In the genomic region with DNA sequence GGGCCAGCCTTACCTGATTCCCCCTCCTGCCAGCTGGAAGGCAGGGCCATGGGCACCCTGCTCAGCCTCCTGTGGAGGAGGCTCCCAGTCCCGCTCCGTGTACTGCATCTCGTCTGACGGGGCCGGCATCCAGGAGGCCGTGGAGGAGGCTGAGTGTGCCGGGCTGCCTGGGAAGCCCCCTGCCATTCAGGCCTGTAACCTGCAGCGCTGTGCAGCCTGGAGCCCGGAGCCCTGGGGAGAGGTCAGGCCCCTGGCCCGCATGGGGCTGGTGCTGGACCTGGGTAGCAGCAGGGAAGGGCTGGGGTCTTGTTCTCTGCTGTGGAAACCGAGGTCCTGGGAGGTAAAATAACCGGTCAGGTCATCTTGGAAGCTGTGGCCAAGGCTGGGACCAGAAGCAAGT, we compare ENCODE assay signal across 25 cellular contexts. TPM values are rescaled to one million over a fixed set of nuclear protein-coding genes. Genes with fewer than 3 reads are reported as not detected.
DNase-seq lines count a peak whose midpoint lies in the region; ATAC-seq, FAIRE-seq and TF ChIP-seq lines count a peak whose summit lies in the region.
"Had no signal": no experiment of that assay in that cellular context is flagged by ENCODE, and none has a peak within 500 bp of the region (broad histone marks: within the 10 kb centered on the region; RNA-seq: fewer than 3 reads in every experiment).

No MANE protein-coding gene starts in this region.

- no peaks in the 10 kb centered on the region for H3K79me2 ChIP-seq in HepG2 (ENCODE audit: insufficient read depth, low read length)

- no peak overlapping the region for H2BK20ac ChIP-seq in IMR-90 (ENCODE audit: low read depth, low read length)

- H3K4me1 Mint-ChIP-seq in CD14-positive monocyte = no peaks in the 10 kb centered on the region

- H3K4me3 Mint-ChIP-seq in CD14-positive monocyte = no peak overlapping the region
- H3K4me3 Mint-ChIP-seq: B cell, GM23338 had no signal

- FAIRE-seq in HepG2 (lab: Jason Lieb, UNC) = no peak
- FAIRE-seq: GM12891 had no signal

- H3K27ac ChIP-seq in IMR-90 (ENCODE audit: insufficient read depth, low read length) (no peak overlapping the region), HepG2 (ENCODE audit: extremely low read length, insufficient read depth, low read length) (no peak overlapping the region), neuronal stem cell (replicated peaks; ENCODE audit: low read length) (no peak overlapping the region)
- H3K27ac ChIP-seq: C4-2B, KMS-11, SJSA1 had no signal

- H2AFZ ChIP-seq in IMR-90 (replicated peaks; ENCODE audit: low read length, poor library complexity) (no peak overlapping the region), HepG2 (ENCODE audit: low read length) (no peak overlapping the region), neuronal stem cell (ENCODE audit: low read length) (no peak overlapping the region)
- H2AFZ ChIP-seq: GM23338 had no signal

- no peaks in the 10 kb centered on the region for H3K4me1 ChIP-seq in IMR-90 (ENCODE audit: control insufficient read depth, insufficient read depth, low read length)
- H3K4me1 ChIP-seq in HepG2 (ENCODE audit: insufficient read depth, low read length) = peaks cover 10% of the 10 kb centered on the region; the same call in 1 of the 2 replicates
- H3K4me1 ChIP-seq in neuronal stem cell (ENCODE audit: control insufficient read depth in 2 of 2, insufficient read depth in 1 of 2, low read depth in 1 of 2, low read length in 2 of 2) = peaks cover 0 to 6% of the 10 kb centered on the region in 2 donors
- H3K4me1 ChIP-seq: SJSA1 had no signal

- 85% methylated on average over 5 of the region's 12 CpGs; no CpG with 5 or more reads in 1 of the 2 experiments for WGBS in IMR-90 (ENCODE audit: extremely low coverage in 2 of 2, insufficient read length in 1 of 2), 2 experiments
- 0% methylated on average over 2 of the region's 12 CpGs for WGBS in HepG2 (ENCODE audit: low lambda C conversion rate)
- WGBS in neuronal stem cell (ENCODE audit: extremely low coverage in 2 of 2, insufficient read length in 2 of 2, insufficient replicate concordance in 1 of 2), 2 donors = no CpG with 5 or more reads among the region's 12 CpGs

- H3K27ac Mint-ChIP-seq in CD14-positive monocyte = no peak overlapping the region
- H3K27ac Mint-ChIP-seq: B cell, GM23338, IgD-negative memory B cell had no signal

- no peaks in the 10 kb centered on the region for H3K27me3 ChIP-seq in IMR-90 (ENCODE audit: control insufficient read depth, insufficient read depth, low read length)
- peaks cover 18 to 54% of the 10 kb centered on the region in 2 experiments; a peak in 4 of 5 replicates for H3K27me3 ChIP-seq in HepG2 (ENCODE audit: control insufficient read depth in 1 of 2, insufficient read depth in 2 of 2, low read length in 2 of 2)
- no peaks in the 10 kb centered on the region for H3K27me3 ChIP-seq in neuronal stem cell (ENCODE audit: control insufficient read depth in 3 of 3, insufficient read depth in 3 of 3, low read depth in 1 of 3, low read length in 3 of 3)
- H3K27me3 ChIP-seq: SJSA1 had no signal

- H3K27me3 Mint-ChIP-seq in CD14-positive monocyte (ENCODE audit: low read depth in 3 of 3) = peaks cover 0 to 4% (median 1%) of the 10 kb centered on the region in 3 donors
- H3K27me3 Mint-ChIP-seq: B cell, IgD-negative memory B cell had no signal

- no peak overlapping the region for H4K5ac ChIP-seq in IMR-90 (ENCODE audit: low read depth, low read length)

- ATAC-seq in IMR-90 (ENCODE audit: low read depth) = no peak
- ATAC-seq in HepG2 = peak; percentile 24
- ATAC-seq: GM23338, PC-3 had no signal

- H3K9ac ChIP-seq in IMR-90 (ENCODE audit: low read depth, low read length) (no peak overlapping the region), HepG2 (ENCODE audit: insufficient read depth, low read depth, low read length) (no peak overlapping the region), neuronal stem cell (ENCODE audit: low read depth, low read length, poor library complexity) (no peak overlapping the region)
- H3K9ac ChIP-seq: KMS-11 had no signal

- no peak overlapping the region for H3K23ac ChIP-seq in IMR-90 (ENCODE audit: low read depth, low read length)
- H3K23ac ChIP-seq in neuronal stem cell (ENCODE audit: low read depth, low read length, poor library complexity) = no peak overlapping the region

- H3K56ac ChIP-seq in IMR-90 (ENCODE audit: extremely low read depth, insufficient read depth, low read length) = no peak overlapping the region

- H2BK12ac ChIP-seq in neuronal stem cell (ENCODE audit: low read length) = no peak overlapping the region

- H2AK9ac ChIP-seq in IMR-90 (replicated peaks; ENCODE audit: low read depth, low read length, poor library complexity) = peak overlapping the region; percentile 50

- H2AK5ac ChIP-seq in IMR-90 (ENCODE audit: low read depth, low read length) (no peak overlapping the region), neuronal stem cell (ENCODE audit: low read depth, low read length) (peak overlapping the region; percentile 61)

- H3K18ac ChIP-seq in IMR-90 (ENCODE audit: low read depth, low read length) (no peak overlapping the region), neuronal stem cell (ENCODE audit: low read length) (no peak overlapping the region)

- H3K4me3 ChIP-seq in IMR-90 (ENCODE audit: insufficient read depth, low read depth, low read length) (no peak overlapping the region), HepG2 (replicated peaks in 1 of 3; ENCODE audit: insufficient read depth in 1 of 3, low read depth in 2 of 3, low read length in 3 of 3) (no peak overlapping the region), neuronal stem cell (ENCODE audit: low read length in 2 of 2) (no peak overlapping the region)
- H3K4me3 ChIP-seq: GM23338, SJSA1 had no signal

- H3K9me3 ChIP-seq in IMR-90 (ENCODE audit: control insufficient read depth, insufficient read depth, low read length) (no peaks in the 10 kb centered on the region), HepG2 (ENCODE audit: low read length) (no peaks in the 10 kb centered on the region), neuronal stem cell (replicated peaks in 1 of 2; ENCODE audit: control insufficient read depth in 2 of 2, insufficient read depth in 1 of 2, low read depth in 1 of 2, low read length in 2 of 2) (peaks cover 0 to 2% of the 10 kb centered on the region in 2 donors)
- H3K9me3 ChIP-seq: SJSA1 had no signal

- dilution Hi-C loops in IMR-90 (cut with HindIII; ENCODE audit: low sequenced_read_pairs, unreplicated experiment) = no loop called here

- H2BK120ac ChIP-seq in IMR-90 (ENCODE audit: low read depth, low read length) (no peak overlapping the region), neuronal stem cell (ENCODE audit: low read depth, low read length) (no peak overlapping the region)

- no peaks in the 10 kb centered on the region for H3K36me3 Mint-ChIP-seq in CD14-positive monocyte
- H3K36me3 Mint-ChIP-seq: IgD-negative memory B cell had no signal

- H3K9me1 ChIP-seq in IMR-90 (ENCODE audit: insufficient read depth, low read length) = no peaks in the 10 kb centered on the region

- no peak overlapping the region for H3K4ac ChIP-seq in IMR-90 (ENCODE audit: low read depth, low read length)
- no peak overlapping the region for H3K4ac ChIP-seq in neuronal stem cell (ENCODE audit: low read length)

- no peak overlapping the region for H3K4me2 ChIP-seq in IMR-90 (ENCODE audit: low read depth, low read length)
- H3K4me2 ChIP-seq in HepG2 (ENCODE audit: low read depth, low read length) = no peak overlapping the region
- no peak overlapping the region for H3K4me2 ChIP-seq in neuronal stem cell (ENCODE audit: insufficient read depth, low read length, poor library complexity, severe bottlenecking)
- H3K4me2 ChIP-seq: GM23338, KMS-11 had no signal

- H4K91ac ChIP-seq in IMR-90 (ENCODE audit: insufficient read depth, low read depth, low read length) = no peak overlapping the region
- H4K91ac ChIP-seq in neuronal stem cell (ENCODE audit: low read depth, low read length, poor library complexity) = no peak overlapping the region

- POLR2A ChIA-PET in IMR-90 (lab: Charles Lee; ENCODE audit: unreplicated experiment) = no interaction called here
- POLR2A ChIA-PET in HepG2 (lab: Yijun Ruan, JAX) = no interaction called here

- H4K20me1 ChIP-seq in IMR-90 (ENCODE audit: insufficient read depth, low read length) (no peaks in the 10 kb centered on the region), HepG2 (ENCODE audit: insufficient read depth, low read length) (no peaks in the 10 kb centered on the region)

- intact Hi-C loops in CD14-positive monocyte (cut with micrococcal nuclease) (no loop called here), IMR-90 (cut with micrococcal nuclease) (no loop called here), HepG2 (cut with micrococcal nuclease; ENCODE audit: unreplicated experiment) (no loop called here)

- no peaks in the 10 kb centered on the region for H3K36me3 ChIP-seq in IMR-90 (ENCODE audit: control insufficient read depth, insufficient read depth, low read length)
- H3K36me3 ChIP-seq in HepG2 (replicated peaks in 1 of 2; ENCODE audit: control insufficient read depth in 1 of 2, insufficient read depth in 2 of 2, low read length in 2 of 2) = no peaks in the 10 kb centered on the region
- peaks cover 0 to 17% of the 10 kb centered on the region in 2 donors for H3K36me3 ChIP-seq in neuronal stem cell (replicated peaks in 1 of 2; ENCODE audit: control insufficient read depth in 2 of 2, insufficient read depth in 2 of 2, low read length in 2 of 2)
- H3K36me3 ChIP-seq: SJSA1 had no signal

- H3K79me1 ChIP-seq in IMR-90 (ENCODE audit: low read depth in 1 of 2, low read length in 2 of 2) (no peaks in the 10 kb centered on the region), neuronal stem cell (ENCODE audit: low read depth, low read length) (peaks cover 6% of the 10 kb centered on the region)

- TF ChIP-seq CTCF in CD14-positive monocyte (IDR thresholded peaks at IDR 0.05) (no peak), IMR-90 (conservative IDR thresholded peaks at IDR 0.05; ENCODE audit: low read depth, low read length) (no peak), HepG2 (CRISPR knock-in tag; IDR thresholded peaks at IDR 0.05) (no peak)

- TF ChIP-seq POLR2A in IMR-90 (IDR thresholded peaks at IDR 0.05; ENCODE audit: low read depth, low read length) = no peak
- no peak for TF ChIP-seq POLR2A in HepG2 (IDR thresholded peaks at IDR 0.05; ENCODE audit: insufficient read depth in 1 of 2, low read depth in 2 of 2, low read length in 2 of 2)

- H2BK15ac ChIP-seq in IMR-90 (ENCODE audit: low read depth, low read length) (no peak overlapping the region), neuronal stem cell (ENCODE audit: low read length) (no peak overlapping the region)

- TF ChIP-seq EP300 in HepG2 (IDR thresholded peaks at IDR 0.05; ENCODE audit: low read depth in 2 of 2, low read length in 2 of 2) (no peak), HepG2 (CRISPR knock-in tag; IDR thresholded peaks at IDR 0.05; ENCODE audit: borderline replicate concordance) (no peak)

- in situ Hi-C loops in IMR-90 (cut with MboI; ENCODE audit: low sequenced_read_pairs) = no loop called here
- in situ Hi-C loops in HepG2 (cut with HindIII; ENCODE audit: extremely low pct_ligation_motif_present, low pct_unique_long_range_greater_than_20kb) = no loop called here

- H4K8ac ChIP-seq in IMR-90 (ENCODE audit: low read depth in 2 of 2, low read length in 2 of 2) (no peak overlapping the region), neuronal stem cell (ENCODE audit: low read depth, low read length) (no peak overlapping the region)

- H2BK5ac ChIP-seq in IMR-90 (ENCODE audit: low read depth, low read length, poor library complexity, severe bottlenecking) (no peak overlapping the region), neuronal stem cell (ENCODE audit: low read length) (no peak overlapping the region)

- TF ChIP-seq RAD21 in IMR-90 (IDR thresholded peaks at IDR 0.05; ENCODE audit: low read length) (no peak), HepG2 (CRISPR knock-in tag; IDR thresholded peaks at IDR 0.05) (no peak)

- H3K9me3 Mint-ChIP-seq in CD14-positive monocyte = peaks cover 0 to 2% (median 0%) of the 10 kb centered on the region in 7 donors
- H3K9me3 Mint-ChIP-seq: GM23338, IgD-negative memory B cell had no signal

- CTCF ChIA-PET in IMR-90 (lab: Yijun Ruan, JAX) (interaction anchor here (0.6 kb wide), 1 partner anchor 180 kb away, joined by 3 read pairs; no protein-coding TSS in a partner anchor), HepG2 (lab: Yijun Ruan, JAX; ENCODE audit: low intra/inter-chr PET ratio, low total read pairs) (no interaction called here)

- DNase-seq in CD14-positive monocyte (ENCODE audit: low spot score) = peak; percentile 41
- no peak for DNase-seq in IMR-90
- no peak for DNase-seq in HepG2 (ENCODE audit: low spot score)
- no peak for DNase-seq in neuronal stem cell (ENCODE audit: low spot score)
- no peak for DNase-seq in stimulated activated CD4-positive, alpha-beta T cell treated with anti-CD3 and anti-CD28 coated beads, Interleukin-4, amount 100 ng/mL, for 1 hour
- DNase-seq in SW480 (ENCODE audit: low spot score) = no peak
- DNase-seq in HUDEP-2 (lab: John Stamatoyannopoulos, UW; ENCODE audit: unreplicated experiment in 76 of 76) = no peak
- DNase-seq: Calu3; DMS79 treated with DMSO at 0.1 percent for 48 hours; GF-D8; MM.1S; NCI-H2029; NCI-H446; NCI-H526; NCI-H82; NK-92 treated with Interleukin-12 subunit alpha and Interleukin-12 subunit beta, amount 100 ng/mL, for 24 hours; PC-3; Right ventricle myocardium superior had no signal

- BruUV-seq in IMR-90 (replicated peaks; lab: Mats Ljungman, UMichigan) (no TSS peak), HepG2 (replicated peaks; lab: Mats Ljungman, UMichigan) (no TSS peak)

- H3K14ac ChIP-seq in IMR-90 (replicated peaks; ENCODE audit: low read depth, low read length) (no peak overlapping the region), neuronal stem cell (ENCODE audit: low read length) (peak overlapping the region; percentile 71)

RNA-seq across cellular contexts. Expression of a gene that starts 16.4 kb away (rescaled TPM):
- polyA plus RNA-seq in CD14-positive monocyte = under 1 TPM; 0.58 to 0.73 TPM
- 0.28 and 0.36 TPM in 2 replicates for total RNA-seq in IMR-90 (2012; rRNA removed)
- 0.83 and 1.2 TPM in 2 replicates for polyA plus RNA-seq in IMR-90 (2012; rRNA removed)
- polyA plus RNA-seq in IMR-90 (2012; cell fraction: cytosol; rRNA removed) = 0.34 and 0.79 TPM in 2 replicates
- 10.9 and 11.7 TPM in 2 replicates for polyA plus RNA-seq in IMR-90 (2012; cell fraction: nucleus; rRNA removed; ENCODE audit: low replicate concordance)
- not detected in 2 replicates for total RNA-seq in HepG2 (2016; rRNA removed; fragmentation: Illumina TruSeq; extraction: Trizol)
- not detected in 2 replicates for total RNA-seq in HepG2 (2016; cell fraction: cytosol; rRNA removed; fragmentation: Illumina TruSeq; extraction: Trizol; ENCODE audit: low read depth)
- total RNA-seq in HepG2 (2016; cell fraction: insoluble cytoplasmic fraction; rRNA removed; fragmentation: Illumina TruSeq; extraction: Trizol) = not detected in 2 replicates
- total RNA-seq in HepG2 (2016; cell fraction: membrane; rRNA removed; fragmentation: Illumina TruSeq; extraction: Trizol) = not detected in 2 replicates
- not detected in 2 replicates for total RNA-seq in HepG2 (2016; cell fraction: nucleus; rRNA removed; fragmentation: Illumina TruSeq; extraction: Trizol)
- polyA plus RNA-seq in HepG2 (2011; rRNA removed) = not detected in 2 replicates
- polyA plus RNA-seq in HepG2 (2011; cell fraction: cytosol; rRNA removed) = 0.01 TPM in 1 of 2 replicates, not detected in the other
- polyA plus RNA-seq in HepG2 (2011; cell fraction: nucleus; rRNA removed) = 0.05 TPM in 1 of 2 replicates, not detected in the other
- 0.07 and 0.28 TPM in 2 replicates for polyA plus RNA-seq in HepG2 (2012)
- not detected in 2 replicates for polyA plus RNA-seq in HepG2 (2016; cell fraction: cytosol; fragmentation: Illumina TruSeq; extraction: Trizol; ENCODE audit: low read depth)
- polyA plus RNA-seq in HepG2 (2016; cell fraction: insoluble cytoplasmic fraction; fragmentation: Illumina TruSeq; extraction: Trizol; ENCODE audit: low read depth) = not detected in 2 replicates
- not detected in 2 replicates for polyA plus RNA-seq in HepG2 (2016; cell fraction: membrane; fragmentation: Illumina TruSeq; extraction: Trizol; ENCODE audit: low read depth)
- polyA plus RNA-seq in HepG2 (2016; cell fraction: nucleus; fragmentation: Illumina TruSeq; extraction: Trizol; ENCODE audit: insufficient read depth, low read depth) = not detected in 2 replicates
- 4.1 TPM in 1 of 2 replicates, not detected in the other for polyA minus RNA-seq in HepG2 (2011; rRNA and poly(A)+ RNA removed; ENCODE audit: low replicate concordance)
- not detected in 2 replicates for polyA minus RNA-seq in HepG2 (2011; cell fraction: cytosol; rRNA and poly(A)+ RNA removed)
- polyA minus RNA-seq in HepG2 (2011; cell fraction: nucleus; rRNA and poly(A)+ RNA removed) = not detected in 2 replicates
- 15.1 TPM for polyA plus RNA-seq in neuronal stem cell (2013, experiment 1 of 2)
- 15.7 TPM for polyA plus RNA-seq in neuronal stem cell (2013, experiment 2 of 2)
